ENCODE assay signal across 25 cellular contexts in the genomic region with DNA sequence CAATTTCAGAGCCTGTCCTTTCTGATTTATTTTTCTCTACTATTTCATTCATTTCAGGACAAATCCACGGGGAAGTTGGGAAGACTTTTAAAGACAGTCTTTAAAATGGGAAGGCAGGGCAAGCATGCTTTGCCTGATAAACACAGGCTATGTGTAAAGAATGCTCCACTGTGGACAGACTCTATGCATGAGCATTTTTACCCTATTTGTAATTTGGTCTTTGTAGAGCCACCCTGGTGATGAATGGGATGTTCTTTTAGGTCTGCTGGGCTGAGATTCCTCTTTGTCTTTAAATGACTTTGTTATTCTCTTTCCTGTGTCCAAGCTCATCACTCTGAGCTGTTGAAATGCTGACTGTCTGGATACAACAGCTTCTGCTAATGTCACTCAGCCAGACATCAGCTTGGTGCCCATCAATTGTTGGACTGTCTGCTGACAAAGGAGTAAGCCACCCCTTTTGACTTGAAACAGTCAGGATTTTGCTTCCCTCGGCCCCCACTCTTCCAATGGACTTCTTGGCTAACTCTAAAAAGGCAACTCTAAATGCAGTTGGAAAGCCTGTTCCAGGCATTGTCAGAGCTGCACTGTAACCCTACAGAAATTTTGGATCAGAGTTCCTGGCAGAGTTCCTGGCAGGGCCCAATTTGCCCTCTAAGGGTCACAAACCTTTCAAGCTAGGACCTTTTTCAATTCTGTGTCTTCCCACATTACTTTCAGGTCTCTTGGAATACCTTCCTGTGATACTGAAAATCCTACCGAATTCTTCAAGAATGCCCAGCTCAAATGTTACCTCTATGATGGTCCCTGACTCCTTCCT. TPM values are rescaled to one million over a fixed set of nuclear protein-coding genes. Genes with fewer than 3 reads are reported as not detected.
DNase-seq lines count a peak whose midpoint lies in the region; FAIRE-seq and TF ChIP-seq lines count a peak whose summit lies in the region.
"Had no signal": no experiment of that assay in that cellular context is flagged by ENCODE, and none has a peak within 500 bp of the region (broad histone marks: within the 10 kb centered on the region; RNA-seq: fewer than 3 reads in every experiment).

No MANE protein-coding gene starts in this region.

- no peak overlapping the region for H3K4me2 ChIP-seq in neuronal stem cell (ENCODE audit: insufficient read depth, low read length, poor library complexity, severe bottlenecking)
- H3K4me2 ChIP-seq: A549; BLaER1 treated with 17β-estradiol and CSF1 and Interleukin-3, amounts not matched to agents 10 nM and 100 nM had no signal

- no peak overlapping the region for H2AK5ac ChIP-seq in neuronal stem cell (ENCODE audit: low read depth, low read length)

- H3K79me1 ChIP-seq in neuronal stem cell (ENCODE audit: low read depth, low read length), result no peaks in the 10 kb centered on the region

- FAIRE-seq in bronchial epithelial cell (lab: Jason Lieb, UNC), result peak; percentile 18
- FAIRE-seq: A549, GM12878, GM19239, HTR-8/SVneo had no signal

- no peak overlapping the region for H4K8ac ChIP-seq in neuronal stem cell (ENCODE audit: low read depth, low read length)

- H4K91ac ChIP-seq in neuronal stem cell (ENCODE audit: low read depth, low read length, poor library complexity), result no peak overlapping the region

- H3K4me1 ChIP-seq in neuronal stem cell (ENCODE audit: control insufficient read depth in 2 of 2, insufficient read depth in 1 of 2, low read depth in 1 of 2, low read length in 2 of 2) (peaks cover 7 to 10% of the 10 kb centered on the region in 2 donors), BE2C (no peaks in the 10 kb centered on the region)
- H3K4me1 ChIP-seq: A549; BLaER1 treated with 17β-estradiol and CSF1 and Interleukin-3, amounts not matched to agents 10 nM and 100 nM; Peyer's patch had no signal

- peak; percentile 74 for DNase-seq in Ammon's horn (ENCODE audit: low spot score)
- no peak for DNase-seq in bronchial epithelial cell (ENCODE audit: low read depth)
- peak; percentile 52 for DNase-seq in foreskin melanocyte
- no peak for DNase-seq in neuronal stem cell (ENCODE audit: low spot score)
- DNase-seq in BE2C, result no peak
- DNase-seq in activated T-cell treated with anti-CD3 and anti-CD28 coated beads, Interleukin-2, amount 50 U/mL, for 48 hours, result no peak
- no peak for DNase-seq in NCI-H146 treated with DMSO at 0.1 percent for 48 hours (lab: John Stamatoyannopoulos, UW; ENCODE audit: unreplicated experiment)
- DNase-seq: Calu3; CD8-positive, alpha-beta T cell; HCEC 1CT; IMR-90; MM.1S; NCI-H1092; NCI-H1436 treated with DMSO at 0.1 percent for 48 hours; NCI-H2029 treated with DMSO at 0.1 percent for 48 hours; NCI-H510A; NCI-H748 treated with DMSO at 0.1 percent for 48 hours; NK-92 treated with Interleukin-12 subunit alpha and Interleukin-12 subunit beta, amount 100 ng/mL, for 24 hours; Peyer's patch had no signal

- TF ChIP-seq CTCF in bronchial epithelial cell (IDR thresholded peaks at IDR 0.05; ENCODE audit: insufficient read depth, low read length, severe bottlenecking), result no peak
- no peak for TF ChIP-seq CTCF in BE2C (IDR thresholded peaks at IDR 0.05; ENCODE audit: low read depth, low read length)

- H3K4me3 ChIP-seq in bronchial epithelial cell (ENCODE audit: low read depth, low read length), result no peak overlapping the region
- H3K4me3 ChIP-seq in neuronal stem cell (ENCODE audit: low read length in 2 of 2), result no peak overlapping the region
- no peak overlapping the region for H3K4me3 ChIP-seq in BE2C (ENCODE audit: low read depth, low read length)
- H3K4me3 ChIP-seq: A549; BLaER1 treated with 17β-estradiol and CSF1 and Interleukin-3, amounts not matched to agents 10 nM and 100 nM; GM12878; GM23248; Peyer's patch had no signal

- H3K27ac ChIP-seq in neuronal stem cell (replicated peaks; ENCODE audit: low read length), result no peak overlapping the region
- H3K27ac ChIP-seq: A549; BLaER1 treated with 17β-estradiol and CSF1 and Interleukin-3, amounts not matched to agents 10 nM and 100 nM; GM23248; Peyer's patch had no signal

- peak overlapping the region; percentile 36 for H2AFZ ChIP-seq in neuronal stem cell (ENCODE audit: low read length)
- H2AFZ ChIP-seq: GM23248 had no signal

- no peaks in the 10 kb centered on the region for H3K27me3 ChIP-seq in bronchial epithelial cell (ENCODE audit: control insufficient read depth, insufficient read depth, low read length)
- no peaks in the 10 kb centered on the region for H3K27me3 ChIP-seq in neuronal stem cell (ENCODE audit: control insufficient read depth in 3 of 3, insufficient read depth in 3 of 3, low read depth in 1 of 3, low read length in 3 of 3)
- no peaks in the 10 kb centered on the region for H3K27me3 ChIP-seq in BE2C
- H3K27me3 ChIP-seq: BLaER1 treated with 17β-estradiol and CSF1 and Interleukin-3, amounts not matched to agents 10 nM and 100 nM; Peyer's patch had no signal

- H3K18ac ChIP-seq in neuronal stem cell (ENCODE audit: low read length), result no peak overlapping the region

- peaks cover 0 to 2% of the 10 kb centered on the region in 2 donors for H3K9me3 ChIP-seq in neuronal stem cell (replicated peaks in 1 of 2; ENCODE audit: control insufficient read depth in 2 of 2, insufficient read depth in 1 of 2, low read depth in 1 of 2, low read length in 2 of 2)
- H3K9me3 ChIP-seq in BE2C, result no peaks in the 10 kb centered on the region
- H3K9me3 ChIP-seq: A549, Peyer's patch had no signal

- H3K4ac ChIP-seq in neuronal stem cell (ENCODE audit: low read length), result no peak overlapping the region

- H3K9ac ChIP-seq in neuronal stem cell (ENCODE audit: low read depth, low read length, poor library complexity), result no peak overlapping the region
- H3K9ac ChIP-seq: BLaER1 treated with 17β-estradiol and CSF1 and Interleukin-3, amounts not matched to agents 10 nM and 100 nM; GM23248 had no signal

- no peak overlapping the region for H3K23ac ChIP-seq in neuronal stem cell (ENCODE audit: low read depth, low read length, poor library complexity)

- no peak overlapping the region for H2BK120ac ChIP-seq in neuronal stem cell (ENCODE audit: low read depth, low read length)

- no CpG with 5 or more reads among the region's 3 CpGs for WGBS in neuronal stem cell (ENCODE audit: extremely low coverage in 2 of 2, insufficient read length in 2 of 2, insufficient replicate concordance in 1 of 2), 2 donors

- H3K36me3 ChIP-seq in bronchial epithelial cell (ENCODE audit: control insufficient read depth, insufficient read depth, low read length) (no peaks in the 10 kb centered on the region), neuronal stem cell (replicated peaks in 1 of 2; ENCODE audit: control insufficient read depth in 2 of 2, insufficient read depth in 2 of 2, low read length in 2 of 2) (peaks cover 0 to 1% of the 10 kb centered on the region in 2 donors), BE2C (no peaks in the 10 kb centered on the region)
- H3K36me3 ChIP-seq: BLaER1 treated with 17β-estradiol and CSF1 and Interleukin-3, amounts not matched to agents 10 nM and 100 nM; Peyer's patch had no signal

- no peak overlapping the region for H2BK5ac ChIP-seq in neuronal stem cell (ENCODE audit: low read length)

- no peak overlapping the region for H3K14ac ChIP-seq in neuronal stem cell (ENCODE audit: low read length)

- H2BK15ac ChIP-seq in neuronal stem cell (ENCODE audit: low read length), result no peak overlapping the region

- no peak overlapping the region for H2BK12ac ChIP-seq in neuronal stem cell (ENCODE audit: low read length)

RNA-seq across cellular contexts. Expression of a gene that starts 40.6 kb away (rescaled TPM):
- 10.5 and 13.8 TPM in 2 replicates for total RNA-seq in bronchial epithelial cell
- polyA plus RNA-seq in neuronal stem cell (2013, experiment 1 of 2), result 137 TPM
- polyA plus RNA-seq in neuronal stem cell (2013, experiment 2 of 2), result 135 TPM
- polyA plus RNA-seq in BE2C (2012; ENCODE audit: insufficient read depth, insufficient read length, low read depth), result 29.7 TPM

Comparison
In these comparisons a context has a peak if more than half of its experiments do, and no peak if none do; other contexts are left out.
1. DNase-seq: peak in Ammon's horn (single experiment) and foreskin melanocyte (single experiment); none in bronchial epithelial cell (single experiment), neuronal stem cell (single experiment), BE2C (single experiment), activated T-cell treated with anti-CD3 and anti-CD28 coated beads, Interleukin-2, amount 50 U/mL, for 48 hours (0 of 2) and NCI-H146 treated with DMSO at 0.1 percent for 48 hours (single experiment).